Comparison of ENCODE assay signal across 17 cellular contexts in genomic region chr11:11701070-11701469, GRCh38.
DNase-seq lines count a peak whose midpoint lies in the region; ATAC-seq, FAIRE-seq and TF ChIP-seq lines count a peak whose summit lies in the region.
"Had no signal": no experiment of that assay in that cellular context is flagged by ENCODE, and none has a peak within 500 bp of the region (broad histone marks: within the 10 kb centered on the region; RNA-seq: fewer than 3 reads in every experiment).

No MANE protein-coding gene starts in this region.

- no peak overlapping the region for H2BK5ac ChIP-seq in H1 (ENCODE audit: low read depth, low read length)

- no peaks in the 10 kb centered on the region for H3K9me3 ChIP-seq in H1 (ENCODE audit: insufficient read depth in 2 of 2, low read depth in 1 of 2, low read length in 1 of 2)
- H3K9me3 ChIP-seq in endodermal cell (ENCODE audit: control insufficient read depth, low read length), result no peaks in the 10 kb centered on the region
- H3K9me3 ChIP-seq in CD4-positive, alpha-beta T cell (ENCODE audit: control insufficient read depth, low read length), result no peaks in the 10 kb centered on the region

- peaks cover 4% of the 10 kb centered on the region for H3K27me3 Mint-ChIP-seq in endodermal cell (ENCODE audit: insufficient read depth)
- peaks cover 12% of the 10 kb centered on the region for H3K27me3 Mint-ChIP-seq in activated T-cell treated with anti-CD3 and anti-CD28 coated beads, Interleukin-2, amount 50 U/mL, for 4 hours (ENCODE audit: low read depth)
- H3K27me3 Mint-ChIP-seq in CD4-positive, alpha-beta T cell, result peaks cover 11% of the 10 kb centered on the region
- H3K27me3 Mint-ChIP-seq: progenitor cell of endocrine pancreas had no signal

- no peak for TF ChIP-seq POLR2A in H1 (IDR thresholded peaks at IDR 0.05; ENCODE audit: control extremely low read depth in 1 of 2, low read depth in 2 of 2, low read length in 2 of 2)

- H3K27ac ChIP-seq in H1 (ENCODE audit: low read depth, low read length) (no peak overlapping the region), endodermal cell (ENCODE audit: low read depth, low read length) (no peak overlapping the region)
- no peak overlapping the region for H3K27ac ChIP-seq in CD4-positive, alpha-beta T cell (ENCODE audit: low read depth, low read length)

- peaks cover 4% of the 10 kb centered on the region for H3K9me3 Mint-ChIP-seq in endodermal cell
- no peaks in the 10 kb centered on the region for H3K9me3 Mint-ChIP-seq in activated T-cell treated with anti-CD3 and anti-CD28 coated beads, Interleukin-2, amount 50 U/mL, for 4 hours
- H3K9me3 Mint-ChIP-seq in CD4-positive, alpha-beta T cell, result no peaks in the 10 kb centered on the region
- H3K9me3 Mint-ChIP-seq: effector memory CD8-positive, alpha-beta T cell had no signal

- H4K8ac ChIP-seq in H1 (ENCODE audit: extremely low read depth, insufficient read depth, low read length), result no peak overlapping the region

- intact Hi-C loops in CD4-positive, alpha-beta T cell (cut with DNase I, micrococcal nuclease), result no loop called here

- no peak overlapping the region for H4K5ac ChIP-seq in H1 (ENCODE audit: insufficient read length, low read depth, low read length)

- no peak overlapping the region for H2BK12ac ChIP-seq in H1 (ENCODE audit: low read depth, low read length)

- H2AK5ac ChIP-seq in H1 (ENCODE audit: low read depth, low read length), result no peak overlapping the region

- H4K20me1 ChIP-seq in H1 (replicated peaks in 1 of 2; ENCODE audit: control insufficient read depth in 1 of 2, insufficient read depth in 2 of 2, low read length in 2 of 2), result no peaks in the 10 kb centered on the region

- no peak overlapping the region for H3K4me3 Mint-ChIP-seq in endodermal cell
- H3K4me3 Mint-ChIP-seq in activated T-cell treated with anti-CD3 and anti-CD28 coated beads, Interleukin-2, amount 50 U/mL, for 4 hours, result no peak overlapping the region
- H3K4me3 Mint-ChIP-seq in CD4-positive, alpha-beta T cell, result no peak overlapping the region
- H3K4me3 Mint-ChIP-seq: brain; effector memory CD8-positive, alpha-beta T cell; GM23338 had no signal

- no peak overlapping the region for H2AFZ ChIP-seq in H1 (ENCODE audit: low read length)
- H2AFZ ChIP-seq: GM23338 had no signal

- H3K79me2 ChIP-seq in H1 (ENCODE audit: control insufficient read depth in 1 of 2, insufficient read depth in 2 of 2, low read length in 2 of 2), result no peaks in the 10 kb centered on the region

- TF ChIP-seq RAD21 in H1 (IDR thresholded peaks at IDR 0.05 in 1 of 2, conservative IDR thresholded peaks at IDR 0.05 in 1 of 2; ENCODE audit: low read depth in 2 of 2, low read length in 2 of 2), result no peak

- no peaks in the 10 kb centered on the region for H3K23me2 ChIP-seq in H1 (ENCODE audit: low read depth, low read length)

- H2BK15ac ChIP-seq in H1 (ENCODE audit: low read length), result 0 out of 2 replicates have a peak overlapping the region, but pooled peaks have one; percentile 46

- no peak overlapping the region for H3K56ac ChIP-seq in H1 (replicated peaks; ENCODE audit: insufficient read length, low read depth, low read length)

- H3K4me1 Mint-ChIP-seq in endodermal cell, result no peaks in the 10 kb centered on the region
- H3K4me1 Mint-ChIP-seq in activated T-cell treated with anti-CD3 and anti-CD28 coated beads, Interleukin-2, amount 50 U/mL, for 4 hours (ENCODE audit: low read depth), result no peaks in the 10 kb centered on the region
- H3K4me1 Mint-ChIP-seq in CD4-positive, alpha-beta T cell (ENCODE audit: low read depth), result no peaks in the 10 kb centered on the region
- H3K4me1 Mint-ChIP-seq: brain, GM23338 had no signal

- no peak overlapping the region for H3K23ac ChIP-seq in H1 (ENCODE audit: insufficient read length)

- POLR2A ChIA-PET in H1 (lab: Charles Lee; ENCODE audit: partially characterized antibody), result no interaction called here
- POLR2A ChIA-PET in CD4-positive, alpha-beta T cell (lab: Charles Lee), result no interaction called here

- no peak overlapping the region for H2BK120ac ChIP-seq in H1 (replicated peaks; ENCODE audit: low read depth, low read length)

- peak; percentile 20 for DNase-seq in EL
- DNase-seq in M059J (ENCODE audit: low read depth), result peak; percentile 66
- no peak for DNase-seq in H1 (ENCODE audit: low read depth in 1 of 2, low spot score in 2 of 2)
- peak; percentile 74 for DNase-seq in myocyte (ENCODE audit: low read depth)
- DNase-seq in endodermal cell, result no peak
- DNase-seq in activated T-cell treated with anti-CD3 and anti-CD28 coated beads, Interleukin-2, amount 50 U/mL, for 4 hours, result no peak
- DNase-seq in CD4-positive, alpha-beta T cell, result no peak
- DNase-seq: activated gamma-delta T cell; effector memory CD8-positive, alpha-beta T cell; NCI-H1436; NCI-H446 treated with DMSO at 0.1 percent for 48 hours had no signal

- H3K18ac ChIP-seq in H1 (ENCODE audit: extremely low read depth, low read length), result no peak overlapping the region

- no peaks in the 10 kb centered on the region for H3K36me3 ChIP-seq in H1 (ENCODE audit: control insufficient read depth in 2 of 4, insufficient read depth in 4 of 4, low read length in 3 of 4)
- H3K36me3 ChIP-seq in endodermal cell (ENCODE audit: control insufficient read depth, insufficient read depth, low read length), result no peaks in the 10 kb centered on the region

- no peak overlapping the region for H4K91ac ChIP-seq in H1 (replicated peaks; ENCODE audit: insufficient read length, low read length)

- H2BK20ac ChIP-seq in H1 (ENCODE audit: low read length), result no peak overlapping the region

- H3K9ac ChIP-seq in H1 (replicated peaks in 1 of 4; ENCODE audit: extremely low read depth in 1 of 4, low read depth in 3 of 4, low read length in 3 of 4) (no peak overlapping the region), endodermal cell (ENCODE audit: extremely low read depth, low read length, poor library complexity, severe bottlenecking) (no peak overlapping the region)

- no peaks in the 10 kb centered on the region for H3K36me3 Mint-ChIP-seq in endodermal cell (ENCODE audit: low read depth)
- no peaks in the 10 kb centered on the region for H3K36me3 Mint-ChIP-seq in activated T-cell treated with anti-CD3 and anti-CD28 coated beads, Interleukin-2, amount 50 U/mL, for 4 hours (ENCODE audit: insufficient read depth)
- H3K36me3 Mint-ChIP-seq in CD4-positive, alpha-beta T cell (ENCODE audit: low read depth), result no peaks in the 10 kb centered on the region
- H3K36me3 Mint-ChIP-seq: brain had no signal

- H3K27me3 ChIP-seq in H1 (replicated peaks in 1 of 4; ENCODE audit: control insufficient read depth in 3 of 4, extremely low read depth in 1 of 4, insufficient read depth in 3 of 4, low read length in 3 of 4), result no peaks in the 10 kb centered on the region
- no peaks in the 10 kb centered on the region for H3K27me3 ChIP-seq in endodermal cell (ENCODE audit: control insufficient read depth, insufficient read depth, low read length, poor library complexity, severe bottlenecking)
- no peaks in the 10 kb centered on the region for H3K27me3 ChIP-seq in CD4-positive, alpha-beta T cell (ENCODE audit: control insufficient read depth, insufficient read depth, low read length)

- H3K4me3 ChIP-seq in H1 (ENCODE audit: extremely low read depth in 1 of 4, insufficient read depth in 2 of 4, low read depth in 3 of 4, low read length in 4 of 4) (no peak overlapping the region), endodermal cell (ENCODE audit: low read length) (no peak overlapping the region)
- H3K4me3 ChIP-seq: GM23338 had no signal

- H3K4ac ChIP-seq in H1 (replicated peaks; ENCODE audit: insufficient read length, low read depth, low read length), result no peak overlapping the region

- 89% methylated on average over 4 of the region's 4 CpGs; no CpG with 5 or more reads in 1 of the 2 experiments for WGBS in H1 (ENCODE audit: extremely low coverage in 1 of 2, insufficient coverage in 1 of 2, insufficient read length in 1 of 2, insufficient replicate concordance in 2 of 2, low coverage in 1 of 2, low lambda C conversion rate in 2 of 2, missing lambda C conversion rate in 1 of 2), 2 experiments
- WGBS in endodermal cell (ENCODE audit: insufficient coverage in 1 of 2, insufficient read length in 1 of 2), 2 experiments, result 88 to 100% methylated on average over 3 to 4 of the region's 4 CpGs

- TF ChIP-seq CTCF in H1 (IDR thresholded peaks at IDR 0.05; ENCODE audit: control extremely low read depth in 1 of 3, insufficient read depth in 1 of 3, low read depth in 1 of 3, low read length in 3 of 3) (no peak), endodermal cell (conservative IDR thresholded peaks at IDR 0.05) (no peak)
- no peak for TF ChIP-seq CTCF in CD4-positive, alpha-beta T cell (IDR thresholded peaks at IDR 0.05)

- CTCF ChIA-PET in H1 (lab: Charles Lee; ENCODE audit: partially characterized antibody), result no interaction called here
- CTCF ChIA-PET in CD4-positive, alpha-beta T cell (lab: Charles Lee), result no interaction called here

- H3K4me1 ChIP-seq in H1 (replicated peaks in 1 of 4; ENCODE audit: control insufficient read depth in 3 of 4, insufficient read depth in 4 of 4, low read length in 3 of 4) (peaks cover 0 to 2% (median 0%) of the 10 kb centered on the region in 4 experiments; a peak in 1 of 7 replicates), endodermal cell (ENCODE audit: control insufficient read depth, insufficient read depth, low read length) (no peaks in the 10 kb centered on the region)

- H3K4me2 ChIP-seq in H1 (ENCODE audit: insufficient read depth in 1 of 2, low read depth in 2 of 2, low read length in 2 of 2), result no peak overlapping the region
- H3K4me2 ChIP-seq: GM23338 had no signal

- H3K14ac ChIP-seq in H1 (ENCODE audit: insufficient read length), result no peak overlapping the region

- TF ChIP-seq EP300 in H1 (IDR thresholded peaks at IDR 0.05; ENCODE audit: borderline replicate concordance in 1 of 2, low read depth in 2 of 2, low read length in 2 of 2), result no peak

- H3K79me1 ChIP-seq in H1 (ENCODE audit: low read depth, low read length), result no peaks in the 10 kb centered on the region

- no peak for FAIRE-seq in H1 (lab: Jason Lieb, UNC)
- FAIRE-seq: G401.6, GM18507 had no signal

- no peak overlapping the region for H3K27ac Mint-ChIP-seq in endodermal cell
- no peak overlapping the region for H3K27ac Mint-ChIP-seq in CD4-positive, alpha-beta T cell
- H3K27ac Mint-ChIP-seq: brain; effector memory CD8-positive, alpha-beta T cell; GM23338; progenitor cell of endocrine pancreas had no signal

- no peak for ATAC-seq in GM21576 (IDR thresholded peaks at IDR 0.05; ENCODE audit: unreplicated experiment)
- ATAC-seq in activated T-cell treated with anti-CD3 and anti-CD28 coated beads, Interleukin-2, amount 50 U/mL, for 4 hours, result no peak
- no peak for ATAC-seq in CD4-positive, alpha-beta T cell (ENCODE audit: poor library complexity)
- ATAC-seq: effector memory CD8-positive, alpha-beta T cell; GM23338 had no signal

TF ChIP-seq in H1, 55 proteins besides CTCF, POLR2A, EP300 and RAD21:
- no peak for TF ChIP-seq SAP30 (IDR thresholded peaks at IDR 0.05; ENCODE audit: insufficient read depth, insufficient replicate concordance, low read length)
- no peak for TF ChIP-seq CHD1 (IDR thresholded peaks at IDR 0.05; ENCODE audit: low read depth, low read length)
- no peak for TF ChIP-seq HDAC2 (IDR thresholded peaks at IDR 0.05; ENCODE audit: borderline replicate concordance in 1 of 2, low read depth in 2 of 2, low read length in 2 of 2)

Comparison
In these comparisons a context has a peak if more than half of its experiments do, and no peak if none do; other contexts are left out.
1. DNase-seq: peak in EL (single experiment), M059J (single experiment) and myocyte (single experiment); none in H1 (0 of 2), endodermal cell (single experiment), activated T-cell treated with anti-CD3 and anti-CD28 coated beads, Interleukin-2, amount 50 U/mL, for 4 hours (single experiment) and CD4-positive, alpha-beta T cell (0 of 10).